ENCODE assay signal across 19 cellular contexts in genomic region chr19:8511573-8512101, GRCh38. TPM values are rescaled to one million over a fixed set of nuclear protein-coding genes. Genes with fewer than 3 reads are reported as not detected.
DNase-seq lines count a peak whose midpoint lies in the region; ATAC-seq and TF ChIP-seq lines count a peak whose summit lies in the region.
"Had no signal": no experiment of that assay in that cellular context is flagged by ENCODE, and none has a peak within 500 bp of the region (broad histone marks: within the 10 kb centered on the region; RNA-seq: fewer than 3 reads in every experiment).

No MANE protein-coding gene starts in this region.

- H3K36me3 ChIP-seq in OCI-LY7 (ENCODE audit: insufficient read depth, low read length): peaks cover 9% of the 10 kb centered on the region
- H3K36me3 ChIP-seq in testis (ENCODE audit: low read depth, missing control alignments): no peaks in the 10 kb centered on the region

- TF ChIP-seq POLR2A in testis (IDR thresholded peaks at IDR 0.05): no peak

- WGBS in testis, 2 donors: 41 to 68% methylated on average over 37 to 45 of the region's 45 CpGs

- H3K4me3 ChIP-seq in OCI-LY7 (ENCODE audit: low read depth, low read length, poor library complexity, severe bottlenecking) (no peak overlapping the region), testis (peak overlapping the region; percentile 29 to 47)
- H3K4me3 ChIP-seq: heart right ventricle, SJSA1 had no signal

- H3K4me1 ChIP-seq in OCI-LY7 (ENCODE audit: insufficient read depth, low read length, poor library complexity, severe bottlenecking): peaks cover 19% of the 10 kb centered on the region
- peaks cover 10% of the 10 kb centered on the region for H3K4me1 ChIP-seq in testis

- peaks cover 25% of the 10 kb centered on the region for H3K4me1 Mint-ChIP-seq in activated naive CD8-positive, alpha-beta T cell treated with anti-CD3 and anti-CD28 coated beads, Interleukin-2, amount 10 ng/mL, durations not matched to agents 7 days and 5 days
- peaks cover 34% of the 10 kb centered on the region for H3K4me1 Mint-ChIP-seq in activated naive CD8-positive, alpha-beta T cell treated with anti-CD3 and anti-CD28 coated beads, Interleukin-2, amount 50 U/mL, for 24 hours

- BruUV-seq in OCI-LY7 (replicated peaks; lab: Mats Ljungman, UMichigan): no TSS peak

- no peak for ATAC-seq in activated naive CD8-positive, alpha-beta T cell treated with anti-CD3 and anti-CD28 coated beads, Interleukin-2, amount 10 ng/mL, durations not matched to agents 7 days and 5 days (ENCODE audit: low read depth)
- ATAC-seq in activated naive CD8-positive, alpha-beta T cell treated with anti-CD3 and anti-CD28 coated beads, Interleukin-2, amount 50 U/mL, for 24 hours: no peak
- ATAC-seq in left colon: peak; percentile 29
- ATAC-seq in HG02981 (IDR thresholded peaks at IDR 0.05; ENCODE audit: unreplicated experiment): no peak
- ATAC-seq: activated CD4-positive, alpha-beta T cell treated with anti-CD3 and anti-CD28 coated beads for 36 hours; heart right ventricle had no signal

- intact Hi-C loops in OCI-LY7 (cut with micrococcal nuclease; ENCODE audit: unreplicated experiment): loop anchor here (5.0 kb wide), 2 partner anchors 71 to 504 kb away; partner anchors contain the start of gene ELAVL1
- intact Hi-C loops in left colon (cut with DNase I, micrococcal nuclease): no loop called here
- intact Hi-C loops in testis (cut with DNase I; ENCODE audit: low total_unique reads): no loop called here

- CTCF ChIA-PET in OCI-LY7 (lab: Charles Lee; ENCODE audit: unreplicated experiment): no interaction called here

- H4K20me1 ChIP-seq in OCI-LY7 (ENCODE audit: insufficient read depth, low read length): no peaks in the 10 kb centered on the region

- H3K9me2 ChIP-seq in OCI-LY7 (ENCODE audit: insufficient read depth, low read length): no peaks in the 10 kb centered on the region

- H3K79me2 ChIP-seq in OCI-LY7 (ENCODE audit: insufficient read depth, low read depth, low read length): no peaks in the 10 kb centered on the region; the same call in 1 of the 2 replicates

- peak; percentile 46 for TF ChIP-seq CTCF in OCI-LY7 (conservative IDR thresholded peaks at IDR 0.05; ENCODE audit: low read length)
- TF ChIP-seq CTCF in testis (IDR thresholded peaks at IDR 0.05): no peak

- H3K27ac ChIP-seq in OCI-LY7 (ENCODE audit: low read depth, low read length, poor library complexity, severe bottlenecking) (no peak overlapping the region), testis (no peak overlapping the region)
- H3K27ac ChIP-seq: SJSA1 had no signal

- POLR2A ChIA-PET in activated naive CD8-positive, alpha-beta T cell treated with anti-CD3 and anti-CD28 coated beads, Interleukin-2, amount 10 ng/mL, durations not matched to agents 7 days and 5 days (lab: Charles Lee): interaction anchor here (0.6 to 7.5 kb wide), 2 partner anchors 67 to 80 kb away, joined by 4 to 107 read pairs; partner anchors contain the start of gene MYO1F
- POLR2A ChIA-PET in OCI-LY7 (lab: Charles Lee): no interaction called here

- peaks cover 7% of the 10 kb centered on the region for H3K36me3 Mint-ChIP-seq in activated naive CD8-positive, alpha-beta T cell treated with anti-CD3 and anti-CD28 coated beads, Interleukin-2, amount 10 ng/mL, durations not matched to agents 7 days and 5 days
- peaks cover 5% of the 10 kb centered on the region for H3K36me3 Mint-ChIP-seq in activated naive CD8-positive, alpha-beta T cell treated with anti-CD3 and anti-CD28 coated beads, Interleukin-2, amount 50 U/mL, for 24 hours (ENCODE audit: low read depth)

- no peak overlapping the region for H3K4me2 ChIP-seq in OCI-LY7 (ENCODE audit: low read length)

- DNase-seq in activated naive CD8-positive, alpha-beta T cell treated with anti-CD3 and anti-CD28 coated beads, Interleukin-2, amount 10 ng/mL, durations not matched to agents 7 days and 5 days: peak; percentile 34
- DNase-seq in activated naive CD8-positive, alpha-beta T cell treated with anti-CD3 and anti-CD28 coated beads, Interleukin-2, amount 50 U/mL, for 24 hours: no peak
- no peak for DNase-seq in OCI-LY7 (ENCODE audit: low spot score)
- DNase-seq in left colon: peak; percentile 37 to 53
- peak; percentile 34 for DNase-seq in testis
- DNase-seq in NOMO-1 treated with dmso at 0.1 percent for 144 hours (lab: John Stamatoyannopoulos, UW; ENCODE audit: unreplicated experiment): no peak
- no peak for DNase-seq in DMS 273 (lab: John Stamatoyannopoulos, UW; ENCODE audit: unreplicated experiment)
- DNase-seq: CD4-positive, alpha-beta T cell; DMS79 treated with DMSO at 0.1 percent for 48 hours; esophagus squamous epithelium; heart right ventricle; NCI-H187; stimulated activated naive CD4-positive, alpha-beta T cell had no signal

- H3K4me3 Mint-ChIP-seq in activated naive CD8-positive, alpha-beta T cell treated with anti-CD3 and anti-CD28 coated beads, Interleukin-2, amount 10 ng/mL, durations not matched to agents 7 days and 5 days: no peak overlapping the region
- H3K4me3 Mint-ChIP-seq in activated naive CD8-positive, alpha-beta T cell treated with anti-CD3 and anti-CD28 coated beads, Interleukin-2, amount 50 U/mL, for 24 hours: no peak overlapping the region
- H3K4me3 Mint-ChIP-seq: CD4-positive, alpha-beta T cell had no signal

- H3K9me3 Mint-ChIP-seq in activated naive CD8-positive, alpha-beta T cell treated with anti-CD3 and anti-CD28 coated beads, Interleukin-2, amount 10 ng/mL, durations not matched to agents 7 days and 5 days: no peaks in the 10 kb centered on the region
- H3K9me3 Mint-ChIP-seq in activated naive CD8-positive, alpha-beta T cell treated with anti-CD3 and anti-CD28 coated beads, Interleukin-2, amount 50 U/mL, for 24 hours: no peaks in the 10 kb centered on the region
- H3K9me3 Mint-ChIP-seq: activated naive CD4-positive, alpha-beta T cell treated with anti-CD3 and anti-CD28 coated beads, Interleukin-2, amount 10 ng/mL, durations not matched to agents 7 days and 5 days; brain; CD4-positive, alpha-beta T cell had no signal

- no peaks in the 10 kb centered on the region for H3K27me3 Mint-ChIP-seq in activated naive CD8-positive, alpha-beta T cell treated with anti-CD3 and anti-CD28 coated beads, Interleukin-2, amount 10 ng/mL, durations not matched to agents 7 days and 5 days
- H3K27me3 Mint-ChIP-seq in activated naive CD8-positive, alpha-beta T cell treated with anti-CD3 and anti-CD28 coated beads, Interleukin-2, amount 50 U/mL, for 24 hours: no peaks in the 10 kb centered on the region
- H3K27me3 Mint-ChIP-seq: activated CD4-positive, alpha-beta T cell treated with anti-CD3 and anti-CD28 coated beads for 36 hours; activated naive CD4-positive, alpha-beta T cell treated with anti-CD3 and anti-CD28 coated beads, Interleukin-2, amount 10 ng/mL, durations not matched to agents 7 days and 5 days; CD4-positive, alpha-beta T cell had no signal

- H3K27ac Mint-ChIP-seq in activated naive CD8-positive, alpha-beta T cell treated with anti-CD3 and anti-CD28 coated beads, Interleukin-2, amount 10 ng/mL, durations not matched to agents 7 days and 5 days: no peak overlapping the region
- H3K27ac Mint-ChIP-seq in activated naive CD8-positive, alpha-beta T cell treated with anti-CD3 and anti-CD28 coated beads, Interleukin-2, amount 50 U/mL, for 24 hours: no peak overlapping the region

- H3K9me3 ChIP-seq in OCI-LY7 (ENCODE audit: low read length): no peaks in the 10 kb centered on the region
- H3K9me3 ChIP-seq in testis: no peaks in the 10 kb centered on the region
- H3K9me3 ChIP-seq: esophagus squamous epithelium, heart right ventricle, SJSA1 had no signal

- H2AFZ ChIP-seq in OCI-LY7 (ENCODE audit: low read length): no peak overlapping the region

- H3K27me3 ChIP-seq in testis: no peaks in the 10 kb centered on the region
- H3K27me3 ChIP-seq: esophagus squamous epithelium, heart right ventricle, SJSA1 had no signal

RNA-seq across cellular contexts. Expression of gene ZNF414, which starts 2.3 kb away (rescaled TPM):
- 10 to 100 TPM; 38.2 to 40.5 TPM for total RNA-seq in activated naive CD8-positive, alpha-beta T cell treated with anti-CD3 and anti-CD28 coated beads, Interleukin-2, amount 10 ng/mL, durations not matched to agents 7 days and 5 days
- total RNA-seq in OCI-LY7 (2014; rRNA removed; shearing (Covaris generic)): 3.1 and 8.7 TPM in 2 replicates
- 39.0 and 47.5 TPM in 2 replicates for total RNA-seq in OCI-LY7 (2022)
- total RNA-seq in left colon: 10 to 100 TPM; 22.1 to 22.4 TPM
- total RNA-seq in testis: 10 to 100 TPM; 35.8 to 46.8 TPM
- 33.9 TPM for polyA plus RNA-seq in testis (ENCODE audit: insufficient read depth, low read depth, low replicate concordance)

RNA-seq across cellular contexts. Expression of gene PRAM1, which starts 9.2 kb away (rescaled TPM):
- 1 to 10 TPM; 2.3 to 2.5 TPM for total RNA-seq in activated naive CD8-positive, alpha-beta T cell treated with anti-CD3 and anti-CD28 coated beads, Interleukin-2, amount 10 ng/mL, durations not matched to agents 7 days and 5 days
- 0.08 and 0.28 TPM in 2 replicates for total RNA-seq in OCI-LY7 (2014; rRNA removed; shearing (Covaris generic))
- total RNA-seq in OCI-LY7 (2022) (3.1 TPM in 2 replicates), left colon (under 1 TPM; 0.46 to 0.70 TPM), testis (1 to 10 TPM; 1.7 to 2.1 TPM)
- 2.8 TPM for polyA plus RNA-seq in testis (ENCODE audit: insufficient read depth, low read depth, low replicate concordance)
- total RNA-seq: dermis microvascular lymphatic vessel endothelial cell, SJSA1 had no signal

Comparison
In these comparisons a context has a peak if more than half of its experiments do, and no peak if none do; other contexts are left out.
1. DNase-seq: peak in activated naive CD8-positive, alpha-beta T cell treated with anti-CD3 and anti-CD28 coated beads, Interleukin-2, amount 10 ng/mL, durations not matched to agents 7 days and 5 days (single experiment), left colon (2 of 2) and testis (single experiment); none in activated naive CD8-positive, alpha-beta T cell treated with anti-CD3 and anti-CD28 coated beads, Interleukin-2, amount 50 U/mL, for 24 hours (single experiment), OCI-LY7 (single experiment), NOMO-1 treated with dmso at 0.1 percent for 144 hours (single experiment) and DMS 273 (single experiment).